ENCODE assay signal across 1 cellular context in genomic region chr3:27504749-27505148, GRCh38.
TF ChIP-seq lines count a peak whose summit lies in the region.

No MANE protein-coding gene starts in this region.

TF ChIP-seq in HCT116, 20 proteins besides CTCF, POLR2A, EP300 and RAD21:
- TF ChIP-seq YY1 (IDR thresholded peaks at IDR 0.05; ENCODE audit: extremely low read depth, insufficient replicate concordance, low read depth, low read length) (no peak), SP1 (IDR thresholded peaks at IDR 0.05; ENCODE audit: low read depth) (no peak), ZBTB33 (IDR thresholded peaks at IDR 0.05; ENCODE audit: extremely low read depth, insufficient replicate concordance, low read length) (no peak)
